7 cellular contexts compared by ENCODE assay signal in genomic region chr4:986949-987688, GRCh38.
DNase-seq lines count a peak whose midpoint lies in the region; ATAC-seq lines count a peak whose summit lies in the region.

Gene IDUA (plus strand): TSS chr4:987044. CDS start chr4:987085, 41 bp downstream.

- ATAC-seq in GM18498 (IDR thresholded peaks at IDR 0.05; ENCODE audit: unreplicated experiment) (peak; percentile 78), HG02610 (IDR thresholded peaks at IDR 0.05; ENCODE audit: unreplicated experiment) (peak; percentile 66)

- H3K27me3 ChIP-seq in layer of hippocampus (ENCODE audit: control insufficient read depth, insufficient read depth, low read length) = no peaks in the 10 kb centered on the region

- H3K27ac ChIP-seq in layer of hippocampus (ENCODE audit: low read depth, low read length) = peak within 1 kb of the TSS; percentile 52

- DNase-seq in NCI-H1694 treated with DMSO at 0.1 percent for 48 hours (lab: John Stamatoyannopoulos, UW) (peak; percentile 37), cerebellar cortex (ENCODE audit: low spot score) (peak; percentile 73)
- peak; percentile 79 for DNase-seq in activated CD4-positive, alpha-beta T cell treated with anti-CD3 and anti-CD28 coated beads for 1 hour
- peak; percentile 64 to 70 for DNase-seq in stimulated activated CD4-positive, alpha-beta T cell treated with anti-CD3 and anti-CD28 coated beads, Interleukin-1b, Interleukin-23, amount 100 ng/mL, for 1 hour (ENCODE audit: low read depth in 2 of 2)

Comparison
In these comparisons a context has a peak if more than half of its experiments do, and no peak if none do; other contexts are left out.
1. Peak in every context shown above with its lines: DNase-seq, ATAC-seq and H3K27ac ChIP-seq.